ENCODE assay signal across 1 cellular context in the genomic region with DNA sequence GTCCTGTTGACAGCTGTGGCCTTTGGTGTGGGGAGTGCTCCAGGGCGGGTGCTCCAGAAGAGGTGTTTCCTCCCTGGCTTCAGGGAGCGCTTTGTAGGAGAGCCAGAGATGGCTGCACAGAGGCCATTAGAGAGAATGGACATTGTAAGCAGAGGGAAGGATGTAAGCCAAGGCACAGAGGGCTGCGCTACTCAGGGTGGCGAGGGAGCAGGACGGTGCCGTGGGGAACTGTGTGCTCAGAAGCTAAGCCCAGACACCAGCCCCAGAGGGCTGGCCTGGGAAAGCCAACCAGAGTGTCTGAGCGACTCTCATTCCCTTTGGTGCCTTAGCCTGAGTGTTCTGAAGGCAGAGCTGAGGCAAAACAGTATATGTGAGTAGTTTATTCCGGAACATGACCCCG.
TF ChIP-seq lines count a peak whose summit lies in the region.

No MANE protein-coding gene starts in this region.

TF ChIP-seq in H1, 55 proteins besides CTCF, POLR2A, EP300 and RAD21 (continued from another document):
- TF ChIP-seq CBX8 (IDR thresholded peaks at IDR 0.05; ENCODE audit: borderline replicate concordance, low read depth, low read length) (no peak), SP4 (IDR thresholded peaks at IDR 0.05; ENCODE audit: low read length) (no peak), HDAC2 (IDR thresholded peaks at IDR 0.05; ENCODE audit: borderline replicate concordance in 1 of 2, low read depth in 2 of 2, low read length in 2 of 2) (no peak), ATF2 (IDR thresholded peaks at IDR 0.05; ENCODE audit: low read length) (no peak), ASH2L (IDR thresholded peaks at IDR 0.05; ENCODE audit: low read length) (no peak), PHF8 (conservative IDR thresholded peaks at IDR 0.05; ENCODE audit: low read depth, low read length) (no peak), RXRA (IDR thresholded peaks at IDR 0.05; ENCODE audit: insufficient read depth, low read depth, low read length) (no peak), USF2 (IDR thresholded peaks at IDR 0.05; ENCODE audit: low read length) (no peak), SIN3A (conservative IDR thresholded peaks at IDR 0.05 in 1 of 2, IDR thresholded peaks at IDR 0.05 in 1 of 2; ENCODE audit: low read depth in 1 of 2, low read length in 2 of 2) (no peak), CHD1 (IDR thresholded peaks at IDR 0.05; ENCODE audit: low read depth, low read length) (no peak), RFX5 (IDR thresholded peaks at IDR 0.05; ENCODE audit: borderline replicate concordance, low read depth, low read length) (no peak)
